ENCODE assay signal across 10 cellular contexts in the genomic region with DNA sequence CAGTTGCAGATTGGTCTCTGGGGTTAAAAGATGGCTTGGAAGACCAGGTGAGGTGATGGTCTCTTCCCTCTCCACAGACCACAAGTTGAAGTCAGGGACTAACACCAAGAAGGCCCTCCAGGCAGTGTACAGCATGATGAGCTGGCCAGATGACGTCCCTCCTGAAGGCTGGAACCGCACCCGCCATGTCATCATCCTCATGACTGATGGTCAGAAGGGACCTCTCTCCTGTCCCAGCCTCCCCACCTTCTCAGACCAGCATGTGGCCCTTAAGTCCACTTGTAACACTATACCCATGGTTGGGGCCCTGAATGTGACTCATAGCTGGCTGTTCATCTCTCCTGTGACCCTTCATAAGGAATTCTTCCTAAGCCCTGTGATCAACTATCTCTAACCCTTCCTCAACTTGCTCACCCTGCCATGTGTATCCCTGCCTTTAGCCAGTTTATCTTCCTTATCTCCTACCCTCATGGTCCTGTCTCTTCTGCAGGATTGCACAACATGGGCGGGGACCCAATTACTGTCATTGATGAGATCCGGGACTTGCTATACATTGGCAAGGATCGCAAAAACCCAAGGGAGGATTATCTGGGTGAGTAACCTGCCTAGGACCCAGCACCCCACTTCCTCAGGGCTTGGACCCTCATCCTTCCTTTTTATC. TPM values are rescaled to one million over a fixed set of nuclear protein-coding genes. Genes with fewer than 3 reads are reported as not detected.
DNase-seq lines count a peak whose midpoint lies in the region; ATAC-seq and TF ChIP-seq lines count a peak whose summit lies in the region.
"Had no signal": no experiment of that assay in that cellular context is flagged by ENCODE, and none has a peak within 500 bp of the region (broad histone marks: within the 10 kb centered on the region; RNA-seq: fewer than 3 reads in every experiment).

No MANE protein-coding gene starts in this region.

- no peaks in the 10 kb centered on the region for H3K9me3 Mint-ChIP-seq in IgD-negative memory B cell
- H3K9me3 Mint-ChIP-seq in stimulated activated effector memory CD8-positive, alpha-beta T cell treated with anti-CD3 and anti-CD28 coated beads, Interleukin-12 subunit alpha, Interleukin-12 subunit beta, amount 100 ng/mL, for 72 hours = no peaks in the 10 kb centered on the region
- no peaks in the 10 kb centered on the region for H3K9me3 Mint-ChIP-seq in CD4-positive, alpha-beta T cell
- H3K9me3 Mint-ChIP-seq: activated T-helper 1 cell treated with anti-CD3 and anti-CD28 coated beads, Interleukin-12 subunit alpha, Interleukin-12 subunit beta, Interleukin-2, Interleukin-4 antibody, amounts not matched to agents 30 ng/mL and 10 ng/mL and 1 ng/mL, durations not matched to agents 14 hours and 24 hours and 36 hours had no signal

- H3K4me3 ChIP-seq in coronary artery = no peak overlapping the region

- no peak for TF ChIP-seq CTCF in coronary artery (IDR thresholded peaks at IDR 0.05)
- no peak for TF ChIP-seq CTCF in CD4-positive, alpha-beta T cell (IDR thresholded peaks at IDR 0.05)

- H3K4me3 Mint-ChIP-seq in IgD-negative memory B cell = no peak overlapping the region
- no peak overlapping the region for H3K4me3 Mint-ChIP-seq in stimulated activated effector memory CD8-positive, alpha-beta T cell treated with anti-CD3 and anti-CD28 coated beads, Interleukin-12 subunit alpha, Interleukin-12 subunit beta, amount 100 ng/mL, for 72 hours
- H3K4me3 Mint-ChIP-seq in CD4-positive, alpha-beta T cell = no peak overlapping the region
- H3K4me3 Mint-ChIP-seq: activated T-helper 1 cell treated with anti-CD3 and anti-CD28 coated beads, Interleukin-12 subunit alpha, Interleukin-12 subunit beta, Interleukin-2, Interleukin-4 antibody, amounts not matched to agents 30 ng/mL and 10 ng/mL and 1 ng/mL, durations not matched to agents 14 hours and 24 hours and 36 hours had no signal

- H3K36me3 Mint-ChIP-seq in IgD-negative memory B cell = no peaks in the 10 kb centered on the region
- peaks cover 18% of the 10 kb centered on the region for H3K36me3 Mint-ChIP-seq in stimulated activated effector memory CD8-positive, alpha-beta T cell treated with anti-CD3 and anti-CD28 coated beads, Interleukin-12 subunit alpha, Interleukin-12 subunit beta, amount 100 ng/mL, for 72 hours
- H3K36me3 Mint-ChIP-seq in CD4-positive, alpha-beta T cell (ENCODE audit: low read depth) = peaks cover 26% of the 10 kb centered on the region

- ATAC-seq in stimulated activated effector memory CD8-positive, alpha-beta T cell treated with anti-CD3 and anti-CD28 coated beads, Interleukin-12 subunit alpha, Interleukin-12 subunit beta, amount 100 ng/mL, for 72 hours = no peak
- no peak for ATAC-seq in CD4-positive, alpha-beta T cell (ENCODE audit: poor library complexity)
- ATAC-seq in GM18505 (IDR thresholded peaks at IDR 0.05; ENCODE audit: unreplicated experiment) = no peak

- H3K4me1 Mint-ChIP-seq in IgD-negative memory B cell = no peaks in the 10 kb centered on the region
- peaks cover 10% of the 10 kb centered on the region for H3K4me1 Mint-ChIP-seq in stimulated activated effector memory CD8-positive, alpha-beta T cell treated with anti-CD3 and anti-CD28 coated beads, Interleukin-12 subunit alpha, Interleukin-12 subunit beta, amount 100 ng/mL, for 72 hours
- H3K4me1 Mint-ChIP-seq in CD4-positive, alpha-beta T cell (ENCODE audit: low read depth) = no peaks in the 10 kb centered on the region

- no peaks in the 10 kb centered on the region for H3K9me3 ChIP-seq in CD4-positive, alpha-beta T cell (ENCODE audit: control insufficient read depth, low read length)

- peaks cover 15% of the 10 kb centered on the region for H3K27me3 Mint-ChIP-seq in IgD-negative memory B cell
- peaks cover 4% of the 10 kb centered on the region for H3K27me3 Mint-ChIP-seq in CD4-positive, alpha-beta T cell

- H3K27ac ChIP-seq in coronary artery = peak overlapping the region in 1 of 2 donors; percentile 26
- no peak overlapping the region for H3K27ac ChIP-seq in CD4-positive, alpha-beta T cell (ENCODE audit: low read depth, low read length)
- H3K27ac ChIP-seq: VCaP had no signal

- H3K27me3 ChIP-seq in CD4-positive, alpha-beta T cell (ENCODE audit: control insufficient read depth, insufficient read depth, low read length) = no peaks in the 10 kb centered on the region

- CTCF ChIA-PET in CD4-positive, alpha-beta T cell (lab: Charles Lee) = interaction anchor here (0.5 kb wide), 1 partner anchor 159 kb away, joined by 3 read pairs; no protein-coding TSS in a partner anchor

- no peak for TF ChIP-seq POLR2A in GM18505 (IDR thresholded peaks at IDR 0.05; ENCODE audit: borderline replicate concordance, extremely low read depth, insufficient read depth, insufficient read length)

- peak; percentile 71 for DNase-seq in coronary artery (ENCODE audit: low spot score)
- DNase-seq in stimulated activated effector memory CD8-positive, alpha-beta T cell treated with anti-CD3 and anti-CD28 coated beads, Interleukin-12 subunit alpha, Interleukin-12 subunit beta, amount 100 ng/mL, for 72 hours (ENCODE audit: low spot score in 2 of 2) = no peak
- no peak for DNase-seq in CD4-positive, alpha-beta T cell
- DNase-seq: hippocampal formation, NCI-H1436 had no signal

- intact Hi-C loops in CD4-positive, alpha-beta T cell (cut with DNase I, micrococcal nuclease) = no loop called here

- H3K27ac Mint-ChIP-seq in IgD-negative memory B cell = peak overlapping the region in 2 of 3 donors; percentile 14 to 75
- H3K27ac Mint-ChIP-seq in stimulated activated effector memory CD8-positive, alpha-beta T cell treated with anti-CD3 and anti-CD28 coated beads, Interleukin-12 subunit alpha, Interleukin-12 subunit beta, amount 100 ng/mL, for 72 hours = peak overlapping the region; percentile 1
- H3K27ac Mint-ChIP-seq in CD4-positive, alpha-beta T cell = no peak overlapping the region
- H3K27ac Mint-ChIP-seq: activated T-helper 1 cell treated with anti-CD3 and anti-CD28 coated beads, Interleukin-12 subunit alpha, Interleukin-12 subunit beta, Interleukin-2, Interleukin-4 antibody, amounts not matched to agents 30 ng/mL and 10 ng/mL and 1 ng/mL, durations not matched to agents 14 hours and 24 hours and 36 hours had no signal

- POLR2A ChIA-PET in CD4-positive, alpha-beta T cell (lab: Charles Lee) = no interaction called here

RNA-seq across cellular contexts. Expression of a gene that starts 3.0 kb away (rescaled TPM):
- not detected for polyA plus RNA-seq in IgD-negative memory B cell
- 1 to 10 TPM; 1.5 to 2.2 TPM for total RNA-seq in CD4-positive, alpha-beta T cell
- total RNA-seq: H1 had no signal

RNA-seq across cellular contexts. Expression of a gene that starts 9.9 kb away (rescaled TPM):
- polyA plus RNA-seq in IgD-negative memory B cell = 51.3 TPM
- 10 to 100 TPM; 53.8 to 58.2 TPM for total RNA-seq in CD4-positive, alpha-beta T cell

RNA-seq across cellular contexts. Expression of a gene that starts 10.1 kb away (rescaled TPM):
- 12.7 TPM for polyA plus RNA-seq in IgD-negative memory B cell
- 100 to 1,000 TPM; 133 to 141 TPM for total RNA-seq in CD4-positive, alpha-beta T cell

RNA-seq across cellular contexts. Expression of a gene that starts 21.4 kb away (rescaled TPM):
- polyA plus RNA-seq in IgD-negative memory B cell = not detected
- 1 to 10 TPM; 1.4 to 2.3 TPM for total RNA-seq in CD4-positive, alpha-beta T cell

RNA-seq across cellular contexts. Expression of a gene that starts 23.1 kb away (rescaled TPM):
- 16.2 TPM for polyA plus RNA-seq in IgD-negative memory B cell
- total RNA-seq in CD4-positive, alpha-beta T cell = 10 to 100 TPM; 30.0 to 31.1 TPM
